ENCODE assay signal across 1 cellular context in genomic region chr6:127342946-127343752, GRCh38.
TF ChIP-seq lines count a peak whose summit lies in the region.

Gene ECHDC1, minus strand, starts transcription at chr6:127343609. Its CDS starts 12,581 bp downstream, at chr6:127331028.

TF ChIP-seq in WTC11, 78 proteins besides CTCF, POLR2A, EP300 and RAD21 (continued from another document):
- peak; percentile 58; the same call in 1 of the 2 replicates for TF ChIP-seq TEAD4 (CRISPR knock-in tag; IDR thresholded peaks at IDR 0.05)
